ENCODE assay signal across 16 cellular contexts in the genomic region with DNA sequence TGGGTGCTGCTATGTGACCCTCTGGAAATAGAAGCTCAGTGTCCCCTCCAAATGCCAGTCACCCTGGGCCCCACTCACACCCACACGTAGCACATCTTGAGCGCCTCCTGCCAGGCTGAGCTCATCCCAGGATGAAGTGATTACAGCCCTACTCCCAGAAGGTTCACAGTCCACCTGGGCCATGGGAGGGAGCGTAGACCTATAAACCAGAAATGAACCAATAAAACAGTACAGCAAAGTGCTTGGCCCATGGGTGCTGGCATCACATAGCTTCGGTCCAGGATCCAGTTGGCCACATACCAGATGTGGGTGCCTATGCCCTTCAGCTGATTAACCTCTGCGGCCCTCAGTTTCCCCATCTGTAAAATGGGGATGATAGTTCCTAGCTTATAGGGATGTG. TPM values are rescaled to one million over a fixed set of nuclear protein-coding genes. Genes with fewer than 3 reads are reported as not detected.
A peak's percentile ranks its signal among the peaks of the same experiment; 100 is the strongest.
DNase-seq lines count a peak whose midpoint lies in the region; ATAC-seq, FAIRE-seq and TF ChIP-seq lines count a peak whose summit lies in the region.
"Had no signal": no experiment of that assay in that cellular context is flagged by ENCODE, and none has a peak within 500 bp of the region (broad histone marks: within the 10 kb centered on the region; RNA-seq: fewer than 3 reads in every experiment).

No MANE protein-coding gene starts in this region.

- no peak for TF ChIP-seq CTCF in HCT116 (IDR thresholded peaks at IDR 0.05 in 2 of 3, conservative IDR thresholded peaks at IDR 0.05 in 1 of 3; ENCODE audit: borderline replicate concordance in 1 of 3, insufficient read depth in 1 of 3, low read depth in 2 of 3, low read length in 2 of 3)
- TF ChIP-seq CTCF in colonic mucosa (IDR thresholded peaks at IDR 0.05), result no peak

- no peak for TF ChIP-seq RAD21 in HCT116 (IDR thresholded peaks at IDR 0.05; ENCODE audit: low read depth)

- H3K4me1 ChIP-seq in HCT116 (ENCODE audit: control insufficient read depth in 1 of 2, insufficient read depth in 2 of 2, low read length in 2 of 2) (peaks cover 24 to 62% of the 10 kb centered on the region in 2 experiments), colonic mucosa (peaks cover 9% of the 10 kb centered on the region), small intestine (ENCODE audit: control insufficient read depth in 2 of 2, insufficient read depth in 1 of 2, low read depth in 1 of 2, low read length in 1 of 2) (no peaks in the 10 kb centered on the region)

- no peak for FAIRE-seq in small intestine (lab: Jason Lieb, UNC)

- CTCF ChIA-PET in HCT116 (lab: Charles Lee), result interaction anchor here (1.2 to 1.9 kb wide), 2 partner anchors 8 to 11 kb away, joined by 3 to 15 read pairs; no protein-coding TSS in a partner anchor

- H3K36me3 ChIP-seq in HCT116 (ENCODE audit: control insufficient read depth in 1 of 2, insufficient read depth in 2 of 2, low read length in 2 of 2), result no peaks in the 10 kb centered on the region
- no peaks in the 10 kb centered on the region for H3K36me3 ChIP-seq in colonic mucosa
- no peaks in the 10 kb centered on the region for H3K36me3 ChIP-seq in small intestine (ENCODE audit: control insufficient read depth in 2 of 2, insufficient read depth in 2 of 2, low read length in 2 of 2)

- 17 to 60% (median 43%) methylated on average over 5 of the region's 5 CpGs for WGBS in small intestine, 3 donors

- H3K4me3 ChIP-seq in HCT116 (replicated peaks in 1 of 2; ENCODE audit: low read depth in 1 of 2, low read length in 2 of 2), result no peak overlapping the region
- H3K4me3 ChIP-seq in colonic mucosa, result no peak overlapping the region
- no peak overlapping the region for H3K4me3 ChIP-seq in small intestine (ENCODE audit: low read depth in 1 of 2, low read length in 2 of 2)
- H3K4me3 ChIP-seq: SK-N-MC had no signal

- H3K9me3 ChIP-seq in HCT116 (ENCODE audit: control insufficient read depth in 1 of 2, insufficient read depth in 1 of 2, low read depth in 1 of 2, low read length in 2 of 2) (no peaks in the 10 kb centered on the region), colonic mucosa (no peaks in the 10 kb centered on the region), small intestine (ENCODE audit: control insufficient read depth, low read depth) (no peaks in the 10 kb centered on the region)

- DNase-seq in HCT116 (ENCODE audit: low read depth, low spot score) (no peak), colonic mucosa (peak; percentile 83), small intestine (peak; percentile 90), AG08396 (ENCODE audit: low spot score) (no peak), putamen (ENCODE audit: low spot score) (no peak)
- no peak for DNase-seq in activated CD8-positive, alpha-beta memory T cell treated with anti-CD3 and anti-CD28 coated beads, Interleukin-2, amount 50 U/mL, for 48 hours
- DNase-seq: CD4-positive, alpha-beta memory T cell; HCEC 1CT; NCI-H1436; NCI-H510A; NCI-H774; T-cell had no signal

- BruUV-seq in HCT116 (replicated peaks; lab: Mats Ljungman, UMichigan), result no TSS peak

- no peaks in the 10 kb centered on the region for H4K20me1 ChIP-seq in HCT116 (ENCODE audit: insufficient read depth)

- RAD21 ChIA-PET in HCT116 (lab: Charles Lee; ENCODE audit: low non-redundant PET in 1 of 2, low total read pairs in 2 of 2, uncharacterized antibody in 2 of 2, unreplicated experiment in 2 of 2), result no interaction called here

- no peak overlapping the region for H3K9ac ChIP-seq in HCT116 (ENCODE audit: low read length)
- no peak overlapping the region for H3K9ac ChIP-seq in colonic mucosa (ENCODE audit: low read depth in 2 of 2, low read length in 2 of 2)
- H3K9ac ChIP-seq: KMS-11 had no signal

- H3K79me2 ChIP-seq in HCT116 (ENCODE audit: insufficient read depth, low read length), result no peaks in the 10 kb centered on the region

- no peak for TF ChIP-seq POLR2A in HCT116 (IDR thresholded peaks at IDR 0.05; ENCODE audit: borderline replicate concordance, extremely low read depth, insufficient read depth, insufficient read length)

- no peak overlapping the region for H2AFZ ChIP-seq in HCT116 (ENCODE audit: low read depth, low read length, poor library complexity, severe bottlenecking)

- H3K27me3 ChIP-seq in HCT116 (ENCODE audit: insufficient read depth, low read length) (no peaks in the 10 kb centered on the region), colonic mucosa (peaks cover 13% of the 10 kb centered on the region), small intestine (ENCODE audit: control insufficient read depth in 2 of 2, insufficient read depth in 2 of 2, low read length in 2 of 2) (peaks cover 0 to 16% of the 10 kb centered on the region in 2 donors)

- ATAC-seq in HCT116, result no peak
- ATAC-seq: Right ventricle myocardium inferior, T-cell had no signal

- H3K9me2 ChIP-seq in HCT116 (ENCODE audit: insufficient read depth), result no peaks in the 10 kb centered on the region

- H3K4me2 ChIP-seq in HCT116 (ENCODE audit: low read length), result peak overlapping the region; percentile 44
- H3K4me2 ChIP-seq: KMS-11 had no signal

- POLR2A ChIA-PET in HCT116 (lab: Charles Lee), result interaction anchor here (1.0 to 2.0 kb wide), 4 partner anchors 10 to 17 kb away, joined by 3 to 16 read pairs (median 6); partner anchors contain the start of genes HCFC1R1 and THOC6

- H3K27ac ChIP-seq in HCT116 (ENCODE audit: low read depth, low read length) (no peak overlapping the region), colonic mucosa (peak overlapping the region; percentile 57), small intestine (ENCODE audit: low read depth in 1 of 2, low read length in 1 of 2) (peak overlapping the region in 1 of 2 donors; percentile 38)
- H3K27ac ChIP-seq: KMS-11, SK-N-MC had no signal

- intact Hi-C loops in HCT116 (cut with micrococcal nuclease), result no loop called here
- intact Hi-C loops in colonic mucosa (cut with DNase I), result no loop called here

TF ChIP-seq in HCT116, 20 proteins besides CTCF, POLR2A, EP300 and RAD21:
- TF ChIP-seq CEBPB (IDR thresholded peaks at IDR 0.05; ENCODE audit: low read depth) (no peak), JUND (IDR thresholded peaks at IDR 0.05) (no peak), ZNF274 (IDR thresholded peaks at IDR 0.05; ENCODE audit: low read depth, low read length) (no peak), ELF1 (IDR thresholded peaks at IDR 0.05; ENCODE audit: borderline replicate concordance, low read depth) (no peak), ZBTB33 (IDR thresholded peaks at IDR 0.05; ENCODE audit: extremely low read depth, insufficient replicate concordance, low read length) (no peak), EZH2 (IDR thresholded peaks at IDR 0.05) (no peak)
- TF ChIP-seq, protein P1, sequence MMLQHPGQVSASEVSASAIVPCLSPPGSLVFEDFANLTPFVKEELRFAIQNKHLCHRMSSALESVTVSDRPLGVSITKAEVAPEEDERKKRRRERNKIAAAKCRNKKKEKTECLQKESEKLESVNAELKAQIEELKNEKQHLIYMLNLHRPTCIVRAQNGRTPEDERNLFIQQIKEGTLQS (IDR thresholded peaks at IDR 0.05), result no peak

RNA-seq across cellular contexts. Expression of gene BICDL2, which starts 2.2 kb away (rescaled TPM):
- total RNA-seq in HCT116 (2021; ENCODE audit: unreplicated experiment), result 21.3 TPM
- 15.1 and 17.2 TPM in 2 replicates for polyA plus RNA-seq in HCT116 (2012)
- 10 to 100 TPM; 56.6 to 83.9 TPM for total RNA-seq in colonic mucosa
- polyA plus RNA-seq in small intestine, result 10 to 100 TPM; 26.8 to 47.8 (median 40.3) TPM
- total RNA-seq: CD4-positive, alpha-beta memory T cell; M059J; Right ventricle myocardium inferior had no signal
- polyA plus RNA-seq: CD4-positive, alpha-beta memory T cell had no signal

RNA-seq across cellular contexts. Expression of gene MMP25, which starts 7.5 kb away (rescaled TPM):
- total RNA-seq in HCT116 (2021; ENCODE audit: unreplicated experiment) (2.5 TPM), colonic mucosa (under 1 TPM; 0.44 to 0.88 TPM)
- 3.8 and 4.7 TPM in 2 replicates for polyA plus RNA-seq in HCT116 (2012)
- polyA plus RNA-seq in small intestine, result under 1 TPM; 0.54 to 0.89 (median 0.67) TPM

RNA-seq across cellular contexts. Expression of gene THOC6, which starts 15.1 kb away (rescaled TPM):
- total RNA-seq in HCT116 (2021; ENCODE audit: unreplicated experiment) (62.9 TPM), colonic mucosa (10 to 100 TPM; 27.4 to 45.8 TPM)
- polyA plus RNA-seq in HCT116 (2012), result 74.8 and 76.8 TPM in 2 replicates
- polyA plus RNA-seq in small intestine, result 10 to 100 TPM; 35.9 to 51.4 (median 44.1) TPM

RNA-seq across cellular contexts. Expression of gene HCFC1R1, which starts 15.2 kb away (rescaled TPM):
- 60.0 TPM for total RNA-seq in HCT116 (2021; ENCODE audit: unreplicated experiment)
- 102 and 110 TPM in 2 replicates for polyA plus RNA-seq in HCT116 (2012)
- total RNA-seq in colonic mucosa, result 10 to 100 TPM; 28.7 to 30.0 TPM
- polyA plus RNA-seq in small intestine, result 100 to 1,000 TPM in 1 of 3 donors, 10 to 100 TPM in 2; 51.5 to 119 (median 62.1) TPM

RNA-seq across cellular contexts. Expression of gene TNFRSF12A, which starts 18.7 kb away (rescaled TPM):
- total RNA-seq in HCT116 (2021; ENCODE audit: unreplicated experiment) (188 TPM), colonic mucosa (10 to 100 TPM; 11.6 to 27.3 TPM)
- polyA plus RNA-seq in HCT116 (2012), result 222 and 257 TPM in 2 replicates
- 100 to 1,000 TPM in 2 of 3 donors, 10 to 100 TPM in 1; 43.4 to 259 (median 117) TPM for polyA plus RNA-seq in small intestine

Comparison
In these comparisons a context has a peak if more than half of its experiments do, and no peak if none do; other contexts are left out.
1. DNase-seq: peak in colonic mucosa (single experiment) and small intestine (single experiment); none in HCT116 (single experiment), AG08396 (single experiment), activated CD8-positive, alpha-beta memory T cell treated with anti-CD3 and anti-CD28 coated beads, Interleukin-2, amount 50 U/mL, for 48 hours (single experiment) and putamen (single experiment).